ENCODE assay signal across 21 cellular contexts in genomic region chr14:55813635-55814034, GRCh38.
"Had no signal": no experiment of that assay in that cellular context is flagged by ENCODE, and none has a peak within 500 bp of the region (broad histone marks: within the 10 kb centered on the region; RNA-seq: fewer than 3 reads in every experiment).

No MANE protein-coding gene starts in this region.

- H3K79me2 ChIP-seq: hepatocyte had no signal

- H2AFZ ChIP-seq: hepatocyte had no signal

- H3K4me2 ChIP-seq: hepatocyte, smooth muscle cell had no signal

- H3K27ac Mint-ChIP-seq: activated B cell treated with CpG ODN at 0.5 μM for 24 hours; activated CD4-positive, alpha-beta T cell treated with anti-CD3 and anti-CD28 coated beads, Interleukin-2, amount 10 ng/mL, durations not matched to agents 7 days and 5 days; activated naive CD4-positive, alpha-beta T cell treated with anti-CD3 and anti-CD28 coated beads, Interleukin-2, amount 50 U/mL, for 72 hours had no signal

- H3K9me3 ChIP-seq: colonic mucosa, sigmoid colon, suprapubic skin, tibial nerve had no signal

- H3K4me1 Mint-ChIP-seq: activated B cell treated with CpG ODN at 0.5 μM for 24 hours had no signal

- FAIRE-seq: bronchial epithelial cell, frontal cortex had no signal

- H3K27me3 ChIP-seq: colonic mucosa, esophagus muscularis mucosa, hepatocyte, sigmoid colon, suprapubic skin, tibial nerve had no signal

- ATAC-seq: left lobe of liver; naive thymus-derived CD4-positive, alpha-beta T cell had no signal

- H3K9me3 Mint-ChIP-seq: activated B cell treated with CpG ODN at 0.5 μM for 24 hours had no signal

- H3K4me1 ChIP-seq: colonic mucosa, esophagus muscularis mucosa, sigmoid colon, suprapubic skin, tibial nerve had no signal

- H3K36me3 ChIP-seq: colonic mucosa, esophagus muscularis mucosa, sigmoid colon, suprapubic skin, tibial nerve had no signal

- H3K4me3 Mint-ChIP-seq: activated B cell treated with CpG ODN at 0.5 μM for 24 hours; activated CD4-positive, alpha-beta T cell treated with anti-CD3 and anti-CD28 coated beads, Interleukin-2, amount 10 ng/mL, durations not matched to agents 7 days and 5 days; immature natural killer cell; naive thymus-derived CD4-positive, alpha-beta T cell had no signal

- DNase-seq: activated B cell treated with CpG ODN at 0.5 μM for 24 hours; activated CD4-positive, alpha-beta T cell treated with anti-CD3 and anti-CD28 coated beads, Interleukin-2, amount 10 ng/mL, durations not matched to agents 7 days and 5 days; activated CD8-positive, alpha-beta memory T cell treated with anti-CD3 and anti-CD28 coated beads, Interleukin-2, amount 50 U/mL, for 48 hours; colonic mucosa; glutamatergic neuron; immature natural killer cell; naive thymus-derived CD4-positive, alpha-beta T cell; retina; sigmoid colon; stimulated activated CD4-positive, alpha-beta T cell treated with anti-CD3 and anti-CD28 coated beads, Interleukin-15, amount 100 ng/mL, for 24 hours; stimulated activated naive CD4-positive, alpha-beta T cell treated with Interleukin-2 at 50 U/mL for 16 hours had no signal

- H3K4me3 ChIP-seq: colonic mucosa, esophagus muscularis mucosa, hepatocyte, lung, sigmoid colon, smooth muscle cell, suprapubic skin, tibial nerve had no signal

- H3K27ac ChIP-seq: colonic mucosa, esophagus muscularis mucosa, hepatocyte, sigmoid colon, suprapubic skin, tibial nerve had no signal
